Comparison of ENCODE assay signal across 21 cellular contexts in the genomic region with DNA sequence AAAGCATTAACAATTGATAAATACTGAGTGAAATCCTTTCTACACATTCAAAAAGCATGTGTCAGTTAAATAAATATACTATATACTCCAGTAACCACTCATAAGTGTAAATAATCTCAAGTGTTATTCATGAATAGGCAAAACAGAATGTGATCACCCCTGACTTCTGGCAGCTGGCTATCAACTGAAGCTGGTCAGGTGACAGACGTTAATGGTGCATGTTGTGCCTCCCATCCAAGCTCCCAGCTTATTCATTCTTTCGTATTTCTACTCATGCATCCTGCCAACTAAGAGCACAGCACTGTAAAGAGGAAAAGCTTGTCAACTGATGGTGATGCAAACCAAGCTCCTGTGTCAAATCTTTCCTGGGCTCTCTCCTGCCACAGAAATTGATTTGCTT. TPM values are rescaled to one million over a fixed set of nuclear protein-coding genes. Genes with fewer than 3 reads are reported as not detected.
DNase-seq lines count a peak whose midpoint lies in the region; ATAC-seq and TF ChIP-seq lines count a peak whose summit lies in the region.
"Had no signal": no experiment of that assay in that cellular context is flagged by ENCODE, and none has a peak within 500 bp of the region (broad histone marks: within the 10 kb centered on the region; RNA-seq: fewer than 3 reads in every experiment).

No MANE protein-coding gene starts in this region.

- H3K4me3 ChIP-seq in AG04450 (ENCODE audit: low read depth, low read length) (no peak overlapping the region), left ventricle myocardium inferior (no peak overlapping the region)
- H3K4me3 ChIP-seq: ascending aorta, hepatocyte, thoracic aorta had no signal

- POLR2A ChIA-PET in AG04450 (lab: Yijun Ruan, JAX) = interaction anchor here (1.2 kb wide), 1 partner anchor 9 kb away, joined by 4 read pairs; the partner anchor contains the start of gene TBP

- intact Hi-C loops in left ventricle myocardium inferior (cut with micrococcal nuclease) = no loop called here
- intact Hi-C loops in natural killer cell (cut with micrococcal nuclease) = no loop called here
- intact Hi-C loops in activated CD4-positive, alpha-beta T cell treated with anti-CD3 and anti-CD28 coated beads, Interleukin-2, amount 10 ng/mL, durations not matched to agents 24 days and 14 days (cut with micrococcal nuclease) = no loop called here

- CTCF ChIA-PET in AG04450 (lab: Charles Lee) = interaction anchor here (1.6 kb wide), 1 partner anchor 15 kb away, joined by 6 read pairs; no protein-coding TSS in a partner anchor

- H3K9me3 ChIP-seq in AG04450 (ENCODE audit: control insufficient read depth, insufficient read depth, low read length) (no peaks in the 10 kb centered on the region), left ventricle myocardium inferior (replicated peaks) (no peaks in the 10 kb centered on the region)
- H3K9me3 ChIP-seq: ascending aorta, thoracic aorta had no signal

- H3K27ac ChIP-seq in AG04450 (ENCODE audit: low read depth, low read length) (peak overlapping the region; percentile 22), left ventricle myocardium inferior (replicated peaks) (peak overlapping the region; percentile 27)
- H3K27ac ChIP-seq: ascending aorta, hepatocyte, thoracic aorta, WERI-Rb-1 had no signal

- H3K27me3 Mint-ChIP-seq in mesothelial cell of epicardium (ENCODE audit: low read depth) (no peaks in the 10 kb centered on the region), natural killer cell (ENCODE audit: low read depth in 2 of 2) (no peaks in the 10 kb centered on the region)
- no peaks in the 10 kb centered on the region for H3K27me3 Mint-ChIP-seq in activated CD4-positive, alpha-beta T cell treated with anti-CD3 and anti-CD28 coated beads, Interleukin-2, amount 10 ng/mL, durations not matched to agents 24 days and 14 days
- H3K27me3 Mint-ChIP-seq: activated CD4-positive, alpha-beta memory T cell treated with anti-CD3 and anti-CD28 coated beads for 36 hours; CD4-positive, alpha-beta memory T cell had no signal

- H3K27ac Mint-ChIP-seq in mesothelial cell of epicardium (no peak overlapping the region), natural killer cell (no peak overlapping the region)
- no peak overlapping the region for H3K27ac Mint-ChIP-seq in activated CD4-positive, alpha-beta T cell treated with anti-CD3 and anti-CD28 coated beads, Interleukin-2, amount 10 ng/mL, durations not matched to agents 24 days and 14 days
- H3K27ac Mint-ChIP-seq: activated CD4-positive, alpha-beta memory T cell treated with anti-CD3 and anti-CD28 coated beads for 36 hours; activated naive CD4-positive, alpha-beta T cell treated with anti-CD3 and anti-CD28 coated beads for 36 hours; endodermal cell; nephron progenitor cell; T-helper 1 cell treated with Interleukin-12 subunit alpha and Interleukin-12 subunit beta and Interleukin-4 antibody, amounts not matched to agents 30 μg/mL and 1 μg/mL, for 36 hours had no signal

- H3K4me1 Mint-ChIP-seq in mesothelial cell of epicardium (peaks cover 9% of the 10 kb centered on the region), natural killer cell (peaks cover 29 to 42% of the 10 kb centered on the region in 2 donors)
- H3K4me1 Mint-ChIP-seq in activated CD4-positive, alpha-beta T cell treated with anti-CD3 and anti-CD28 coated beads, Interleukin-2, amount 10 ng/mL, durations not matched to agents 24 days and 14 days = peaks cover 32% of the 10 kb centered on the region
- H3K4me1 Mint-ChIP-seq: nephron progenitor cell had no signal

- H3K36me3 Mint-ChIP-seq in mesothelial cell of epicardium = peaks cover 34% of the 10 kb centered on the region
- H3K36me3 Mint-ChIP-seq in natural killer cell = peaks cover 21% of the 10 kb centered on the region
- H3K36me3 Mint-ChIP-seq in activated CD4-positive, alpha-beta T cell treated with anti-CD3 and anti-CD28 coated beads, Interleukin-2, amount 10 ng/mL, durations not matched to agents 24 days and 14 days (ENCODE audit: low read depth) = peaks cover 73% of the 10 kb centered on the region

- H3K4me3 Mint-ChIP-seq in mesothelial cell of epicardium (no peak overlapping the region), natural killer cell (no peak overlapping the region)
- no peak overlapping the region for H3K4me3 Mint-ChIP-seq in activated CD4-positive, alpha-beta T cell treated with anti-CD3 and anti-CD28 coated beads, Interleukin-2, amount 10 ng/mL, durations not matched to agents 24 days and 14 days
- H3K4me3 Mint-ChIP-seq: activated CD4-positive, alpha-beta memory T cell treated with anti-CD3 and anti-CD28 coated beads for 36 hours; activated naive CD4-positive, alpha-beta T cell treated with anti-CD3 and anti-CD28 coated beads for 36 hours; CD4-positive, alpha-beta memory T cell; endodermal cell; nephron progenitor cell; T-helper 1 cell treated with Interleukin-12 subunit alpha and Interleukin-12 subunit beta and Interleukin-4 antibody, amounts not matched to agents 30 μg/mL and 1 μg/mL, for 36 hours had no signal

- H3K9me3 Mint-ChIP-seq in mesothelial cell of epicardium (no peaks in the 10 kb centered on the region), natural killer cell (no peaks in the 10 kb centered on the region)
- no peaks in the 10 kb centered on the region for H3K9me3 Mint-ChIP-seq in activated CD4-positive, alpha-beta T cell treated with anti-CD3 and anti-CD28 coated beads, Interleukin-2, amount 10 ng/mL, durations not matched to agents 24 days and 14 days
- H3K9me3 Mint-ChIP-seq: activated CD4-positive, alpha-beta memory T cell treated with anti-CD3 and anti-CD28 coated beads for 36 hours; activated naive CD4-positive, alpha-beta T cell treated with anti-CD3 and anti-CD28 coated beads for 36 hours; CD4-positive, alpha-beta memory T cell; endodermal cell; nephron progenitor cell; T-helper 1 cell treated with Interleukin-12 subunit alpha and Interleukin-12 subunit beta and Interleukin-4 antibody, amounts not matched to agents 30 μg/mL and 1 μg/mL, for 36 hours had no signal

- ATAC-seq in natural killer cell = no peak

- peak; percentile 44 for DNase-seq in AG04450 (ENCODE audit: low read depth, low spot score)
- DNase-seq in LHCN-M2 (ENCODE audit: low read depth) = peak; percentile 20
- DNase-seq in NCI-H345 treated with DMSO at 0.1 percent for 48 hours (lab: John Stamatoyannopoulos, UW; ENCODE audit: unreplicated experiment) = peak; percentile 73
- no peak for DNase-seq in left ventricle myocardium inferior
- DNase-seq in AG08396 (ENCODE audit: low spot score) = no peak
- no peak for DNase-seq in mesothelial cell of epicardium (ENCODE audit: low spot score in 2 of 2, unreplicated experiment in 2 of 2)
- no peak for DNase-seq in natural killer cell
- no peak for DNase-seq in activated CD4-positive, alpha-beta T cell treated with anti-CD3 and anti-CD28 coated beads, Interleukin-2, amount 10 ng/mL, durations not matched to agents 24 days and 14 days
- DNase-seq: activated CD4-positive, alpha-beta memory T cell treated with anti-CD3 and anti-CD28 coated beads for 36 hours; activated naive CD4-positive, alpha-beta T cell treated with anti-CD3 and anti-CD28 coated beads for 36 hours; CD4-positive, alpha-beta memory T cell; endodermal cell; GOT3; kidney; nephron progenitor cell; SHP77 treated with DMSO at 0.1 percent for 48 hours; WERI-Rb-1 had no signal

- peaks cover 97% of the 10 kb centered on the region for H3K36me3 ChIP-seq in left ventricle myocardium inferior

- peaks cover 96% of the 10 kb centered on the region for H3K4me1 ChIP-seq in left ventricle myocardium inferior

- no peaks in the 10 kb centered on the region for H3K27me3 ChIP-seq in AG04450 (ENCODE audit: control insufficient read depth, insufficient read depth, low read length)
- no peaks in the 10 kb centered on the region for H3K27me3 ChIP-seq in left ventricle myocardium inferior (ENCODE audit: low read depth)
- H3K27me3 ChIP-seq: ascending aorta, hepatocyte had no signal

- no peak for TF ChIP-seq CTCF in AG04450 (IDR thresholded peaks at IDR 0.05; ENCODE audit: low read depth, low read length)
- no peak for TF ChIP-seq CTCF in left ventricle myocardium inferior (IDR thresholded peaks at IDR 0.05; ENCODE audit: borderline replicate concordance)
- no peak for TF ChIP-seq CTCF in mesothelial cell of epicardium (IDR thresholded peaks at IDR 0.05; ENCODE audit: unreplicated experiment)
- no peak for TF ChIP-seq CTCF in natural killer cell (IDR thresholded peaks at IDR 0.05)

RNA-seq across cellular contexts. Expression of gene PSMB1, which starts 7.7 kb away (rescaled TPM):
- polyA plus RNA-seq in AG04450 (2011; rRNA removed) = 438 and 491 TPM in 2 replicates
- 123 and 136 TPM in 2 replicates for polyA minus RNA-seq in AG04450 (2011; rRNA and poly(A)+ RNA removed)
- total RNA-seq in LHCN-M2 (2014; rRNA removed) (280 and 297 TPM in 2 replicates), left ventricle myocardium inferior (141 TPM), mesothelial cell of epicardium (137 to 142 TPM (median 140 TPM) in 3 replicates), natural killer cell (100 to 1,000 TPM; 102 to 129 (median 103) TPM)
- polyA plus RNA-seq in LHCN-M2 (2012) = 300 TPM
- total RNA-seq in activated CD4-positive, alpha-beta T cell treated with anti-CD3 and anti-CD28 coated beads, Interleukin-2, amount 10 ng/mL, durations not matched to agents 24 days and 14 days = 288 TPM in 2 replicates

RNA-seq across cellular contexts. Expression of gene TBP, which starts 8.8 kb away (rescaled TPM):
- 12.4 and 14.3 TPM in 2 replicates for polyA plus RNA-seq in AG04450 (2011; rRNA removed)
- 19.7 and 24.5 TPM in 2 replicates for polyA minus RNA-seq in AG04450 (2011; rRNA and poly(A)+ RNA removed)
- total RNA-seq in LHCN-M2 (2014; rRNA removed) (19.2 and 21.4 TPM in 2 replicates), left ventricle myocardium inferior (8.6 TPM), mesothelial cell of epicardium (20.9 to 24.1 TPM (median 23.5 TPM) in 3 replicates), natural killer cell (10 to 100 TPM; 13.0 to 18.4 (median 14.2) TPM)
- polyA plus RNA-seq in LHCN-M2 (2012) = 7.5 TPM
- 28.4 and 29.2 TPM in 2 replicates for total RNA-seq in activated CD4-positive, alpha-beta T cell treated with anti-CD3 and anti-CD28 coated beads, Interleukin-2, amount 10 ng/mL, durations not matched to agents 24 days and 14 days

RNA-seq across cellular contexts. Expression of gene PDCD2, which starts 39.0 kb away (rescaled TPM):
- 63.8 and 73.9 TPM in 2 replicates for polyA plus RNA-seq in AG04450 (2011; rRNA removed)
- 33.6 and 35.9 TPM in 2 replicates for polyA minus RNA-seq in AG04450 (2011; rRNA and poly(A)+ RNA removed)
- total RNA-seq in LHCN-M2 (2014; rRNA removed) = 123 and 152 TPM in 2 replicates
- polyA plus RNA-seq in LHCN-M2 (2012) = 63.1 TPM
- total RNA-seq in left ventricle myocardium inferior = 30.6 TPM
- 55.8 to 64.8 TPM (median 63.4 TPM) in 3 replicates for total RNA-seq in mesothelial cell of epicardium
- 10 to 100 TPM; 40.4 to 58.4 (median 42.2) TPM for total RNA-seq in natural killer cell
- 138 and 139 TPM in 2 replicates for total RNA-seq in activated CD4-positive, alpha-beta T cell treated with anti-CD3 and anti-CD28 coated beads, Interleukin-2, amount 10 ng/mL, durations not matched to agents 24 days and 14 days

Comparison
In these comparisons a context has a peak if more than half of its experiments do, and no peak if none do; other contexts are left out.
1. DNase-seq: peak in AG04450 (single experiment), LHCN-M2 (single experiment) and NCI-H345 treated with DMSO at 0.1 percent for 48 hours (single experiment); none in left ventricle myocardium inferior (single experiment), AG08396 (single experiment), mesothelial cell of epicardium (0 of 2), natural killer cell (single experiment) and activated CD4-positive, alpha-beta T cell treated with anti-CD3 and anti-CD28 coated beads, Interleukin-2, amount 10 ng/mL, durations not matched to agents 24 days and 14 days (single experiment).